8 cellular contexts compared by ENCODE assay signal in genomic region chr9:136849038-136849959, GRCh38. TPM values are rescaled to one million over a fixed set of nuclear protein-coding genes. Genes with fewer than 3 reads are reported as not detected.
DNase-seq lines count a peak whose midpoint lies in the region; ATAC-seq and TF ChIP-seq lines count a peak whose summit lies in the region.

Gene PHPT1 (plus strand): TSS chr9:136849409. CDS start chr9:136849431, 22 bp downstream.

- no peak for TF ChIP-seq CTCF in C4-2B (conservative IDR thresholded peaks at IDR 0.05)

- peak within 1 kb of the TSS; percentile 96 for H3K27ac ChIP-seq in C4-2B

- H3K27me3 Mint-ChIP-seq in dendritic cell treated with granulocyte-macrophage colony-stimulating factor and Interleukin-4, amounts not matched to agents 40 ng/mL and 50 ng/mL, for 4 days, result peaks cover 22% of the 10 kb centered on the region

- peaks cover 56% of the 10 kb centered on the region for H3K36me3 Mint-ChIP-seq in dendritic cell treated with granulocyte-macrophage colony-stimulating factor and Interleukin-4, amounts not matched to agents 40 ng/mL and 50 ng/mL, for 4 days (ENCODE audit: low read depth)

- peak; percentile 100 for DNase-seq in NCI-H774 (lab: John Stamatoyannopoulos, UW)
- peak; percentile 95 for DNase-seq in activated CD4-positive, alpha-beta T cell treated with anti-CD3 and anti-CD28 coated beads, Interleukin-2, amount 50 U/mL, for 4 hours
- peak; percentile 99 for DNase-seq in left lobe of liver (ENCODE audit: low spot score)
- DNase-seq in stimulated activated CD4-positive, alpha-beta T cell treated with anti-CD3 and anti-CD28 coated beads, Interleukin-2, amount 100 ng/mL, for 4 hours (ENCODE audit: low read depth), result peak; percentile 95

- H3K27ac Mint-ChIP-seq in dendritic cell treated with granulocyte-macrophage colony-stimulating factor and Interleukin-4, amounts not matched to agents 40 ng/mL and 50 ng/mL, for 4 days, result peak within 1 kb of the TSS; percentile 94

- H3K9me3 Mint-ChIP-seq in dendritic cell treated with granulocyte-macrophage colony-stimulating factor and Interleukin-4, amounts not matched to agents 40 ng/mL and 50 ng/mL, for 4 days, result no peaks in the 10 kb centered on the region

- H3K4me3 Mint-ChIP-seq in dendritic cell treated with granulocyte-macrophage colony-stimulating factor and Interleukin-4, amounts not matched to agents 40 ng/mL and 50 ng/mL, for 4 days, result peak within 1 kb of the TSS; percentile 97

- intact Hi-C loops in dendritic cell treated with granulocyte-macrophage colony-stimulating factor and Interleukin-4, amounts not matched to agents 40 ng/mL and 50 ng/mL, for 4 days (cut with micrococcal nuclease), result loop anchor here (1.0 to 5.0 kb wide), 3 partner anchors 37 to 57 kb away; partner anchors contain the start of genes RABL6, TMEM141 and TRAF2

- ATAC-seq in GM19395 (IDR thresholded peaks at IDR 0.05; ENCODE audit: unreplicated experiment) (peak; percentile 79), HG03565 (IDR thresholded peaks at IDR 0.05; ENCODE audit: unreplicated experiment) (peak; percentile 74), left lobe of liver (peak; percentile 68)

- peaks cover 37% of the 10 kb centered on the region for H3K4me1 Mint-ChIP-seq in dendritic cell treated with granulocyte-macrophage colony-stimulating factor and Interleukin-4, amounts not matched to agents 40 ng/mL and 50 ng/mL, for 4 days (ENCODE audit: low read depth)

RNA-seq across cellular contexts. Expression of gene PHPT1, which starts in this region (rescaled TPM):
- 58.2 TPM for total RNA-seq in left lobe of liver

Comparison
In these comparisons a context has a peak if more than half of its experiments do, and no peak if none do; other contexts are left out.
1. Peak in every context shown above with its lines: DNase-seq, ATAC-seq and H3K27ac ChIP-seq.